13 cellular contexts compared by ENCODE assay signal in genomic region chr4:135186002-135186401, GRCh38.
"Had no signal": no experiment of that assay in that cellular context is flagged by ENCODE, and none has a peak within 500 bp of the region (broad histone marks: within the 10 kb centered on the region; RNA-seq: fewer than 3 reads in every experiment).

No MANE protein-coding gene starts in this region.

- FAIRE-seq: endothelial cell of umbilical vein had no signal

- H3K36me3 ChIP-seq: ascending aorta had no signal

- H3K4me1 ChIP-seq: ascending aorta, foreskin keratinocyte, parathyroid adenoma had no signal

- H3K4me3 Mint-ChIP-seq: activated CD4-positive, alpha-beta T cell treated with anti-CD3 and anti-CD28 coated beads for 36 hours; activated CD8-positive, alpha-beta T cell treated with anti-CD3 and anti-CD28 coated beads for 36 hours; mesothelial cell of epicardium; stimulated activated naive CD8-positive, alpha-beta T cell treated with anti-CD3 and anti-CD28 coated beads, Interleukin-15, Interleukin-2, amounts not matched to agents 100 ng/mL and 50 ng/mL, for 24 hours had no signal

- H3K9ac ChIP-seq: parathyroid adenoma had no signal

- H3K27ac ChIP-seq: ascending aorta, foreskin keratinocyte, parathyroid adenoma had no signal

- H3K27me3 ChIP-seq: ascending aorta, foreskin keratinocyte had no signal

- H2AFZ ChIP-seq: parathyroid adenoma had no signal

- H3K9me3 ChIP-seq: ascending aorta had no signal

- H3K4me3 ChIP-seq: ascending aorta had no signal

- H3K4me1 Mint-ChIP-seq: activated CD4-positive, alpha-beta T cell treated with anti-CD3 and anti-CD28 coated beads for 36 hours; mesothelial cell of epicardium had no signal

- H3K27me3 Mint-ChIP-seq: activated CD4-positive, alpha-beta T cell treated with anti-CD3 and anti-CD28 coated beads for 36 hours; activated CD8-positive, alpha-beta T cell treated with anti-CD3 and anti-CD28 coated beads for 36 hours; stimulated activated naive CD8-positive, alpha-beta T cell treated with anti-CD3 and anti-CD28 coated beads, Interleukin-15, Interleukin-2, amounts not matched to agents 100 ng/mL and 50 ng/mL, for 24 hours had no signal

- H3K27ac Mint-ChIP-seq: activated CD4-positive, alpha-beta T cell treated with anti-CD3 and anti-CD28 coated beads for 36 hours; activated CD8-positive, alpha-beta T cell treated with anti-CD3 and anti-CD28 coated beads for 36 hours; mesothelial cell of epicardium; stimulated activated naive CD8-positive, alpha-beta T cell treated with anti-CD3 and anti-CD28 coated beads, Interleukin-15, Interleukin-2, amounts not matched to agents 100 ng/mL and 50 ng/mL, for 24 hours had no signal

- DNase-seq: activated CD4-positive, alpha-beta T cell treated with anti-CD3 and anti-CD28 coated beads for 36 hours; activated CD8-positive, alpha-beta memory T cell treated with anti-CD3 and anti-CD28 coated beads, Interleukin-2, amount 50 U/mL, for 48 hours; activated CD8-positive, alpha-beta T cell treated with anti-CD3 and anti-CD28 coated beads for 36 hours; activated naive CD4-positive, alpha-beta T cell; head of caudate nucleus; stimulated activated CD4-positive, alpha-beta T cell treated with anti-CD3 and anti-CD28 coated beads, Interleukin-4, amount 100 ng/mL, for 1 hour; stimulated activated CD8-positive, alpha-beta memory T cell treated with anti-CD3 and anti-CD28 coated beads, Interleukin-4, amount 100 ng/mL, for 48 hours had no signal

- H3K79me2 ChIP-seq: parathyroid adenoma had no signal
